In genomic region chr9:133167096-133167695, GRCh38 we compare ENCODE assay signal across 28 cellular contexts. TPM values are rescaled to one million over a fixed set of nuclear protein-coding genes. Genes with fewer than 3 reads are reported as not detected.
A peak's percentile ranks its signal among the peaks of the same experiment; 100 is the strongest.
DNase-seq lines count a peak whose midpoint lies in the region; ATAC-seq, FAIRE-seq and TF ChIP-seq lines count a peak whose summit lies in the region.
"Had no signal": no experiment of that assay in that cellular context is flagged by ENCODE, and none has a peak within 500 bp of the region (broad histone marks: within the 10 kb centered on the region; RNA-seq: fewer than 3 reads in every experiment).

No MANE protein-coding gene starts in this region.

- in situ Hi-C loops in K562 (cut with MboI): no loop called here

- H4K91ac ChIP-seq in mesenchymal stem cell (ENCODE audit: low read length): no peak overlapping the region

- no peak overlapping the region for H3K27ac ChIP-seq in K562 (ENCODE audit: extremely low read depth, low read depth, low read length)
- no peak overlapping the region for H3K27ac ChIP-seq in mesenchymal stem cell (ENCODE audit: low read length, poor library complexity, severe bottlenecking)
- H3K27ac ChIP-seq in spleen: no peak overlapping the region
- H3K27ac ChIP-seq: HL-60, Peyer's patch had no signal

- H2AK5ac ChIP-seq in mesenchymal stem cell (ENCODE audit: low read length, severe bottlenecking): no peak overlapping the region

- no peak for TF ChIP-seq RAD21 in K562 (CRISPR knock-in tag; conservative IDR thresholded peaks at IDR 0.05 in 1 of 2, IDR thresholded peaks at IDR 0.05 in 1 of 2)

- no peak overlapping the region for H3K14ac ChIP-seq in mesenchymal stem cell (ENCODE audit: low read length in 2 of 2)

- intact Hi-C loops in K562 (cut with micrococcal nuclease) (no loop called here), spleen (cut with DNase I; ENCODE audit: low total_unique reads) (no loop called here)

- peaks cover 1% of the 10 kb centered on the region for H3K79me1 ChIP-seq in mesenchymal stem cell (replicated peaks; ENCODE audit: low read length, poor library complexity, severe bottlenecking)

- H3K36me3 ChIP-seq in K562 (ENCODE audit: control insufficient read depth, insufficient read depth, low read length) (no peaks in the 10 kb centered on the region), mesenchymal stem cell (ENCODE audit: control insufficient read depth in 1 of 2, insufficient read depth in 2 of 2, low read depth in 1 of 2, low read length in 2 of 2) (no peaks in the 10 kb centered on the region), spleen (no peaks in the 10 kb centered on the region)
- H3K36me3 ChIP-seq: HAP-1, Peyer's patch had no signal

- no peaks in the 10 kb centered on the region for H4K20me1 ChIP-seq in K562 (replicated peaks; ENCODE audit: control insufficient read depth, insufficient read depth, low read length)

- ATAC-seq in K562: no peak
- no peak for ATAC-seq in HG02642 (IDR thresholded peaks at IDR 0.05; ENCODE audit: poor library complexity, unreplicated experiment)
- ATAC-seq in HG03095 (IDR thresholded peaks at IDR 0.05; ENCODE audit: unreplicated experiment): no peak
- ATAC-seq in GM19467 (IDR thresholded peaks at IDR 0.05; ENCODE audit: unreplicated experiment): no peak
- ATAC-seq: GM23338 had no signal

- no peaks in the 10 kb centered on the region for H3K9me3 ChIP-seq in K562 (replicated peaks; ENCODE audit: control insufficient read depth, insufficient read depth, low read depth, low read length)
- H3K9me3 ChIP-seq in mesenchymal stem cell (ENCODE audit: control insufficient read depth, low read length): no peaks in the 10 kb centered on the region
- H3K9me3 ChIP-seq in spleen: no peaks in the 10 kb centered on the region
- H3K9me3 ChIP-seq: HAP-1, Peyer's patch had no signal

- H2BK5ac ChIP-seq in mesenchymal stem cell (ENCODE audit: low read depth, low read length, poor library complexity, severe bottlenecking): no peak overlapping the region

- H3K9me1 ChIP-seq in K562 (ENCODE audit: control insufficient read depth, insufficient read depth, low read length): no peaks in the 10 kb centered on the region

- no peak for TF ChIP-seq EP300 in K562 (IDR thresholded peaks at IDR 0.05; ENCODE audit: low read length)

- H2BK15ac ChIP-seq in mesenchymal stem cell (ENCODE audit: low read depth, poor library complexity, severe bottlenecking): no peak overlapping the region

- WGBS in K562 (ENCODE audit: insufficient coverage, low coverage, missing lambda C conversion rate): 41% methylated on average over 3 of the region's 3 CpGs
- WGBS in mesenchymal stem cell: 78% methylated on average over 3 of the region's 3 CpGs
- 61 to 89% (median 77%) methylated on average over 3 of the region's 3 CpGs for WGBS in spleen, 5 donors

- no TSS peak for BruUV-seq in K562 (replicated peaks; lab: Mats Ljungman, UMichigan)

- peak overlapping the region in 1 of 2 experiments; percentile 30 for H3K18ac ChIP-seq in mesenchymal stem cell (ENCODE audit: low read depth in 1 of 2, low read length in 2 of 2)

- no peak overlapping the region for H4K8ac ChIP-seq in mesenchymal stem cell (ENCODE audit: low read length)

- H3K4me2 ChIP-seq in K562 (ENCODE audit: insufficient read depth, low read length) (no peak overlapping the region), mesenchymal stem cell (ENCODE audit: low read length, poor library complexity, severe bottlenecking) (no peak overlapping the region)
- H3K4me2 ChIP-seq: GM23338 had no signal

- H3K27me3 ChIP-seq in K562 (ENCODE audit: control insufficient read depth in 2 of 2, insufficient read depth in 2 of 2, low read length in 2 of 2) (peaks cover 0 to 13% of the 10 kb centered on the region in 2 experiments; a peak in 2 of 5 replicates), mesenchymal stem cell (ENCODE audit: control insufficient read depth in 1 of 2, insufficient read depth in 1 of 2, low read length in 2 of 2) (peaks cover 12 to 55% of the 10 kb centered on the region in 2 experiments), spleen (replicated peaks in 1 of 7) (peaks cover 0 to 38% (median 14%) of the 10 kb centered on the region in 7 donors)
- H3K27me3 ChIP-seq: Peyer's patch had no signal

- H2AFZ ChIP-seq in K562 (ENCODE audit: low read depth, low read length): no peak overlapping the region
- H2AFZ ChIP-seq in mesenchymal stem cell (ENCODE audit: low read depth, low read length): no peak overlapping the region
- H2AFZ ChIP-seq: GM23338 had no signal

- no peak overlapping the region for H3K4ac ChIP-seq in mesenchymal stem cell (ENCODE audit: low read depth in 1 of 2, low read length in 2 of 2)

- peaks cover 14% of the 10 kb centered on the region; the same call in 2 of the 3 replicates for H3K79me2 ChIP-seq in K562 (ENCODE audit: control insufficient read depth, insufficient read depth, low read length)

- H3K4me3 ChIP-seq in K562 (no peak overlapping the region), mesenchymal stem cell (ENCODE audit: insufficient read depth in 1 of 2, low read depth in 1 of 2, low read length in 2 of 2) (no peak overlapping the region), spleen (no peak overlapping the region)
- H3K4me3 ChIP-seq: GM23338, HAP-1, Peyer's patch had no signal

- H2BK120ac ChIP-seq in mesenchymal stem cell (ENCODE audit: low read depth, low read length): peak overlapping the region; percentile 52

- CTCF ChIA-PET in GM10248 (lab: Yijun Ruan, JAX): interaction anchor here (1.0 to 3.0 kb wide), 9 partner anchors 9 to 575 kb away, joined by 3 to 18 read pairs (median 5); no protein-coding TSS in a partner anchor
- CTCF ChIA-PET in K562 (lab: Yijun Ruan, JAX; ENCODE audit: low intra/inter-chr PET ratio): interaction anchor here (0.7 kb wide), 1 partner anchor 827 kb away, joined by 3 read pairs; no protein-coding TSS in a partner anchor

- H2BK12ac ChIP-seq in mesenchymal stem cell (ENCODE audit: low read length in 2 of 2): no peak overlapping the region

- POLR2A ChIA-PET in GM10248 (lab: Yijun Ruan, JAX) (no interaction called here), K562 (lab: Yijun Ruan, JAX) (interaction anchor here (0.5 to 1.5 kb wide), 5 partner anchors 10 to 965 kb away, joined by 3 to 4 read pairs (median 3); no protein-coding TSS in a partner anchor)

- DNase-seq in GM10248 (ENCODE audit: extremely low spot score) (peak; percentile 6), K562 (ENCODE audit: extremely low read depth in 1 of 4, low spot score in 3 of 4) (no peak), mesenchymal stem cell (no peak), spleen (peak; percentile 65)
- DNase-seq: Calu3, DMS79 treated with DMSO at 0.1 percent for 48 hours, GF-D8, Karpas-422, NCI-H1092, NCI-H1417 treated with DMSO at 0.1 percent for 48 hours, NCI-H187, NCI-H2081 treated with DMSO at 0.1 percent for 48 hours, NCI-H2171, NCI-H226, NCI-H510A, NCI-H69, SHP77 treated with DMSO at 0.1 percent for 48 hours had no signal

- TF ChIP-seq CTCF in GM10248 (IDR thresholded peaks at IDR 0.05; ENCODE audit: control extremely low read depth, extremely low read depth, low read depth, missing control alignments) (no peak), K562 (IDR thresholded peaks at IDR 0.05 in 2 of 3, conservative IDR thresholded peaks at IDR 0.05 in 1 of 3; ENCODE audit: insufficient read depth in 2 of 3, low read depth in 1 of 3, low read length in 3 of 3) (no peak), spleen (IDR thresholded peaks at IDR 0.05 in 8 of 11, conservative IDR thresholded peaks at IDR 0.05 in 3 of 11) (no peak)

- TF ChIP-seq POLR2A in K562 (conservative IDR thresholded peaks at IDR 0.05) (no peak), spleen (IDR thresholded peaks at IDR 0.05) (no peak)

- H3K4me1 ChIP-seq in K562 (replicated peaks in 1 of 2; ENCODE audit: control insufficient read depth in 2 of 2, insufficient read depth in 2 of 2, low read length in 2 of 2) (peaks cover 14 to 43% of the 10 kb centered on the region in 2 experiments; a peak in 4 of 5 replicates), mesenchymal stem cell (ENCODE audit: control insufficient read depth, insufficient read depth, low read depth, low read length) (peaks cover 26% of the 10 kb centered on the region), spleen (peaks cover 10 to 43% (median 27%) of the 10 kb centered on the region in 6 donors)

- H3K9ac ChIP-seq in K562 (ENCODE audit: insufficient read depth in 1 of 2, low read depth in 2 of 2, low read length in 2 of 2) (peak overlapping the region in 1 of 2 experiments; percentile 48; a peak in 1 of 4 replicates), mesenchymal stem cell (ENCODE audit: low read length) (no peak overlapping the region)

- no peak overlapping the region for H3K23ac ChIP-seq in mesenchymal stem cell (ENCODE audit: low read length in 2 of 2)

- FAIRE-seq in K562 (lab: Jason Lieb, UNC): peak; percentile 40
- FAIRE-seq: GM12892 had no signal

RNA-seq across cellular contexts. Expression of gene GBGT1, which starts 3.5 kb away (rescaled TPM):
- total RNA-seq in K562 (2011; cell fraction: chromatin; rRNA removed; ENCODE audit: low replicate concordance): 36.0 and 113 TPM in 2 replicates
- 65.4 and 76.9 TPM in 2 replicates for total RNA-seq in K562 (2011; cell fraction: nucleolus; rRNA removed)
- 49.2 and 52.3 TPM in 2 replicates for total RNA-seq in K562 (2011; cell fraction: nucleoplasm; rRNA removed)
- total RNA-seq in K562 (2014; rRNA removed) (20.7 and 23.6 TPM in 2 replicates), K562 (2014; rRNA removed; fragmentation: Illumina TruSeq; extraction: Trizol) (6.3 and 9.4 TPM in 2 replicates), K562 (2015; rRNA removed; fragmentation: Illumina TruSeq; extraction: Trizol) (13.7 and 15.3 TPM in 2 replicates), K562 (2021) (24.6 and 25.8 TPM in 2 replicates), spleen (10 to 100 TPM; 16.8 to 52.8 (median 31.2) TPM)
- polyA plus RNA-seq in K562 (2011; rRNA removed) (10.1 and 20.2 TPM in 2 replicates), K562 (2014; fragmentation: Illumina TruSeq; extraction: Trizol) (17.8 and 18.8 TPM in 2 replicates), K562 (2014; fragmentation: Nextera tagmentation; extraction: Ambion mirVana) (1 to 10 TPM in 1 of 2 experiments, under 1 TPM in 1; 0.55 to 1.6 TPM), K562 (2014; rRNA removed) (16.1 and 20.6 TPM in 2 replicates), spleen (10 to 100 TPM in 2 of 3 donors, 1 to 10 TPM in 1; 9.2 to 14.1 (median 10.7) TPM)
- 19.0 and 25.7 TPM in 2 replicates for polyA plus RNA-seq in K562 (2011; cell fraction: cytosol; rRNA removed)
- 44.6 and 60.7 TPM in 2 replicates for polyA plus RNA-seq in K562 (2011; cell fraction: nucleus; rRNA removed)
- polyA plus RNA-seq in K562 (2012): 11.5 and 21.9 TPM in 2 replicates
- polyA minus RNA-seq in K562 (2011; rRNA and poly(A)+ RNA removed): 12.7 and 14.4 TPM in 2 replicates
- polyA minus RNA-seq in K562 (2011; cell fraction: cytosol; rRNA and poly(A)+ RNA removed): 12.8 and 20.2 TPM in 2 replicates
- 24.2 and 31.3 TPM in 2 replicates for polyA minus RNA-seq in K562 (2011; cell fraction: nucleus; rRNA and poly(A)+ RNA removed)
- 15.3 TPM for polyA plus RNA-seq in mesenchymal stem cell (2013, experiment 1 of 2)
- 14.4 TPM for polyA plus RNA-seq in mesenchymal stem cell (2013, experiment 2 of 2)
- total RNA-seq: Calu3 had no signal

RNA-seq across cellular contexts. Expression of gene OBP2B, which starts 41.9 kb away (rescaled TPM):
- not detected in 2 replicates for total RNA-seq in K562 (2011; cell fraction: chromatin; rRNA removed; ENCODE audit: low replicate concordance)
- total RNA-seq in K562 (2011; cell fraction: nucleolus; rRNA removed): not detected in 2 replicates
- not detected in 2 replicates for total RNA-seq in K562 (2011; cell fraction: nucleoplasm; rRNA removed)
- total RNA-seq in K562 (2014; rRNA removed) (not detected in 2 replicates), K562 (2014; rRNA removed; fragmentation: Illumina TruSeq; extraction: Trizol) (not detected in 2 replicates), K562 (2015; rRNA removed; fragmentation: Illumina TruSeq; extraction: Trizol) (not detected in 2 replicates), K562 (2021) (not detected in 2 replicates), spleen (under 1 TPM in 1 of 7 donors, not detected in 6; 0.95 TPM)
- polyA plus RNA-seq in K562 (2011; rRNA removed) (0.12 TPM in 1 of 2 replicates, not detected in the other), K562 (2014; fragmentation: Illumina TruSeq; extraction: Trizol) (not detected in 2 replicates), K562 (2014; fragmentation: Nextera tagmentation; extraction: Ambion mirVana) (not detected), K562 (2014; rRNA removed) (not detected in 2 replicates), spleen (under 1 TPM in 2 of 3 donors, not detected in 1; 0.16 to 0.38 TPM)
- polyA plus RNA-seq in K562 (2011; cell fraction: cytosol; rRNA removed): not detected in 2 replicates
- polyA plus RNA-seq in K562 (2011; cell fraction: nucleus; rRNA removed): 0.21 TPM in 1 of 2 replicates, not detected in the other
- not detected in 2 replicates for polyA plus RNA-seq in K562 (2012)
- not detected in 2 replicates for polyA minus RNA-seq in K562 (2011; rRNA and poly(A)+ RNA removed)
- polyA minus RNA-seq in K562 (2011; cell fraction: cytosol; rRNA and poly(A)+ RNA removed): not detected in 2 replicates
- not detected in 2 replicates for polyA minus RNA-seq in K562 (2011; cell fraction: nucleus; rRNA and poly(A)+ RNA removed)
- not detected for polyA plus RNA-seq in mesenchymal stem cell (2013, experiment 1 of 2)
- not detected for polyA plus RNA-seq in mesenchymal stem cell (2013, experiment 2 of 2)
- total RNA-seq: A673, Calu3, GM23338, OCI-LY7, Peyer's patch had no signal
- polyA plus RNA-seq: CD14-positive monocyte, GM23338 had no signal

RNA-seq across cellular contexts. Expression of gene RALGDS, which starts 46.2 kb away (rescaled TPM):
- 62.0 and 176 TPM in 2 replicates for total RNA-seq in K562 (2011; cell fraction: chromatin; rRNA removed; ENCODE audit: low replicate concordance)
- total RNA-seq in K562 (2011; cell fraction: nucleolus; rRNA removed): 78.8 and 97.7 TPM in 2 replicates
- total RNA-seq in K562 (2011; cell fraction: nucleoplasm; rRNA removed): 55.4 and 58.4 TPM in 2 replicates
- total RNA-seq in K562 (2014; rRNA removed) (27.1 and 36.2 TPM in 2 replicates), K562 (2014; rRNA removed; fragmentation: Illumina TruSeq; extraction: Trizol) (9.4 and 12.0 TPM in 2 replicates), K562 (2015; rRNA removed; fragmentation: Illumina TruSeq; extraction: Trizol) (25.8 and 25.9 TPM in 2 replicates), K562 (2021) (28.6 and 37.3 TPM in 2 replicates), spleen (10 to 100 TPM; 50.6 to 74.3 (median 60.3) TPM)
- polyA plus RNA-seq in K562 (2011; rRNA removed) (40.3 and 45.9 TPM in 2 replicates), K562 (2014; fragmentation: Illumina TruSeq; extraction: Trizol) (28.7 and 34.9 TPM in 2 replicates), K562 (2014; fragmentation: Nextera tagmentation; extraction: Ambion mirVana) (1 to 10 TPM in 1 of 2 experiments, under 1 TPM in 1; 0.75 to 2.4 TPM), K562 (2014; rRNA removed) (39.5 and 43.3 TPM in 2 replicates), spleen (10 to 100 TPM; 21.3 to 40.1 (median 27.2) TPM)
- 34.7 and 62.2 TPM in 2 replicates for polyA plus RNA-seq in K562 (2011; cell fraction: cytosol; rRNA removed)
- polyA plus RNA-seq in K562 (2011; cell fraction: nucleus; rRNA removed): 170 and 326 TPM in 2 replicates
- polyA plus RNA-seq in K562 (2012): 26.3 and 47.2 TPM in 2 replicates
- polyA minus RNA-seq in K562 (2011; rRNA and poly(A)+ RNA removed): 12.0 and 17.4 TPM in 2 replicates
- polyA minus RNA-seq in K562 (2011; cell fraction: cytosol; rRNA and poly(A)+ RNA removed): 13.6 and 18.5 TPM in 2 replicates
- 30.2 and 36.5 TPM in 2 replicates for polyA minus RNA-seq in K562 (2011; cell fraction: nucleus; rRNA and poly(A)+ RNA removed)
- polyA plus RNA-seq in mesenchymal stem cell (2013, experiment 1 of 2): 30.8 TPM
- polyA plus RNA-seq in mesenchymal stem cell (2013, experiment 2 of 2): 27.5 TPM

Comparison
In these comparisons a context has a peak if more than half of its experiments do, and no peak if none do; other contexts are left out.
1. DNase-seq: peak in GM10248 (single experiment) and spleen (single experiment); none in K562 (0 of 4) and mesenchymal stem cell (single experiment).